Comparison of ENCODE assay signal across 9 cellular contexts in the genomic region with DNA sequence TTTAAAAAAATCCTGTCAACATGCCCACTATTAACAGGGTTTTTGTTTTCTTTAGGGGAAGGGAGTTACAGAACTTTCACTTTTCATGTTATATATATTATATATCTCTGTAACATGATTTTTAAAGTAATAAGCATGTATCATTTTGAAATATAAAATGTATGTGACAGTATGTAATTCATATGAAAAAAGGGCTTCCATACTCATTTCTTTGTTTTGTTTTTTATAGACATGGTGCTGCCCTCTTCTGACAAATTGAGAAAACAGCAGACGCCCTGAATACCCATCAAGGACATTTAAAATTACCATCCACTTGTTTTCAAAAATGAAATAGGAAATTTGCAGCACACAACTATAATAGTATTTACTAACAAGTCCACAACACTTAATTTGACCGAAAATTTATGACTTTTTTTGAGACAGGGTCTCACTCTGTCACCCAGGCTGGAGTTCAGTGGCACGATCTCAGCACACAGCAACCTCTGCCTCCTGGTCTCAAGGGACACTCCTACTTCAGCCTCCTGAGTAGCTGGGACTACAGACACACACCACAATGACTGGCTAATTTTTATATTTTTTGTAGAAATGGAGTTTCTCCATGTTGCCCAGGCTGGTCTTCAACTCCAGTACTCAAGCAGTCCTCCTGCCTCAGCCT. TPM values are rescaled to one million over a fixed set of nuclear protein-coding genes. Genes with fewer than 3 reads are reported as not detected.
DNase-seq lines count a peak whose midpoint lies in the region; ATAC-seq and TF ChIP-seq lines count a peak whose summit lies in the region.
"Had no signal": no experiment of that assay in that cellular context is flagged by ENCODE, and none has a peak within 500 bp of the region (broad histone marks: within the 10 kb centered on the region; RNA-seq: fewer than 3 reads in every experiment).

No MANE protein-coding gene starts in this region.

- no peak overlapping the region for H3K27ac ChIP-seq in HCT116 (ENCODE audit: low read depth, low read length)
- H3K27ac ChIP-seq in gastroesophageal sphincter: peak overlapping the region in 3 of 4 donors; percentile 58 to 83 (median 75)

- H3K4me1 ChIP-seq in HCT116 (ENCODE audit: control insufficient read depth in 1 of 2, insufficient read depth in 2 of 2, low read length in 2 of 2): peaks cover 0 to 7% of the 10 kb centered on the region in 2 experiments; a peak in 1 of 4 replicates
- peaks cover 0 to 20% (median 6%) of the 10 kb centered on the region in 3 donors for H3K4me1 ChIP-seq in gastroesophageal sphincter

- peak; percentile 67 for ATAC-seq in HCT116
- ATAC-seq in SK-N-SH treated with all-trans-retinoic acid at 6 μM for 48 hours: peak; percentile 77
- no peak for ATAC-seq in gastroesophageal sphincter
- ATAC-seq in GM21576 (IDR thresholded peaks at IDR 0.05; ENCODE audit: unreplicated experiment): no peak
- ATAC-seq in HG03039 (IDR thresholded peaks at IDR 0.05; ENCODE audit: unreplicated experiment): no peak

- TF ChIP-seq CTCF in HCT116 (IDR thresholded peaks at IDR 0.05 in 2 of 3, conservative IDR thresholded peaks at IDR 0.05 in 1 of 3; ENCODE audit: borderline replicate concordance in 1 of 3, insufficient read depth in 1 of 3, low read depth in 2 of 3, low read length in 2 of 3): peak; percentile 49 to 67 (median 65); a peak in 5 of 6 replicates
- TF ChIP-seq CTCF in gastroesophageal sphincter (IDR thresholded peaks at IDR 0.05): peak; percentile 65 to 73 (median 67)

- H3K36me3 Mint-ChIP-seq in activated CD4-positive, alpha-beta T cell treated with anti-CD3 and anti-CD28 coated beads, Interleukin-2, amount 10 ng/mL, durations not matched to agents 24 days and 14 days (ENCODE audit: low read depth): peaks cover 13% of the 10 kb centered on the region

- H3K36me3 ChIP-seq in HCT116 (ENCODE audit: control insufficient read depth in 1 of 2, insufficient read depth in 2 of 2, low read length in 2 of 2): peaks cover 0 to 4% of the 10 kb centered on the region in 2 experiments; a peak in 2 of 4 replicates
- H3K36me3 ChIP-seq in gastroesophageal sphincter: peaks cover 0 to 26% of the 10 kb centered on the region in 2 donors

- TF ChIP-seq POLR2A in HCT116 (IDR thresholded peaks at IDR 0.05; ENCODE audit: borderline replicate concordance, extremely low read depth, insufficient read depth, insufficient read length) (no peak), gastroesophageal sphincter (IDR thresholded peaks at IDR 0.05) (no peak)

- no peaks in the 10 kb centered on the region for H3K9me3 Mint-ChIP-seq in activated CD4-positive, alpha-beta T cell treated with anti-CD3 and anti-CD28 coated beads, Interleukin-2, amount 10 ng/mL, durations not matched to agents 24 days and 14 days

- no peaks in the 10 kb centered on the region for H3K9me2 ChIP-seq in HCT116 (ENCODE audit: insufficient read depth)

- no peaks in the 10 kb centered on the region for H3K9me3 ChIP-seq in HCT116 (ENCODE audit: control insufficient read depth in 1 of 2, insufficient read depth in 1 of 2, low read depth in 1 of 2, low read length in 2 of 2)
- no peaks in the 10 kb centered on the region for H3K9me3 ChIP-seq in gastroesophageal sphincter

- H3K27me3 ChIP-seq in HCT116 (ENCODE audit: insufficient read depth, low read length): no peaks in the 10 kb centered on the region
- H3K27me3 ChIP-seq in gastroesophageal sphincter: no peaks in the 10 kb centered on the region

- DNase-seq in DMS 273 (lab: John Stamatoyannopoulos, UW; ENCODE audit: unreplicated experiment) (peak; percentile 60), HCT116 (ENCODE audit: low read depth, low spot score) (peak; percentile 10), skeletal muscle cell (ENCODE audit: low read depth) (peak; percentile 5)
- DNase-seq in activated CD4-positive, alpha-beta T cell treated with anti-CD3 and anti-CD28 coated beads, Interleukin-2, amount 10 ng/mL, durations not matched to agents 24 days and 14 days: no peak
- DNase-seq: right cardiac atrium had no signal

- CTCF ChIA-PET in HCT116 (lab: Charles Lee): interaction anchor here (1.0 to 4.0 kb wide), 3 partner anchors 18 to 203 kb away, joined by 3 to 25 read pairs (median 4); no protein-coding TSS in a partner anchor

- intact Hi-C loops in HCT116 (cut with micrococcal nuclease): loop anchor here (1.0 to 5.0 kb wide), 3 partner anchors 171 to 359 kb away; no protein-coding TSS in a partner anchor
- intact Hi-C loops in activated CD4-positive, alpha-beta T cell treated with anti-CD3 and anti-CD28 coated beads, Interleukin-2, amount 10 ng/mL, durations not matched to agents 24 days and 14 days (cut with micrococcal nuclease): loop anchor here (1.0 to 2.0 kb wide), 5 partner anchors 24 to 204 kb away; a partner anchor contains a TSS

- H2AFZ ChIP-seq in HCT116 (ENCODE audit: low read depth, low read length, poor library complexity, severe bottlenecking): no peak overlapping the region

- H3K4me1 Mint-ChIP-seq in activated CD4-positive, alpha-beta T cell treated with anti-CD3 and anti-CD28 coated beads, Interleukin-2, amount 10 ng/mL, durations not matched to agents 24 days and 14 days: peaks cover 12% of the 10 kb centered on the region

- RAD21 ChIA-PET in HCT116 (lab: Charles Lee; ENCODE audit: low non-redundant PET in 1 of 2, low total read pairs in 2 of 2, uncharacterized antibody in 2 of 2, unreplicated experiment in 2 of 2): interaction anchor here (1.9 to 2.5 kb wide), 1 partner anchor 203 kb away, joined by 6 to 10 read pairs; no protein-coding TSS in a partner anchor

- WGBS in gastroesophageal sphincter (ENCODE audit: low coverage in 1 of 2), 2 donors: 31 to 37% methylated on average over 3 of the region's 3 CpGs

- POLR2A ChIA-PET in HCT116 (lab: Charles Lee): no interaction called here

- H3K4me3 ChIP-seq in HCT116 (replicated peaks in 1 of 2; ENCODE audit: low read depth in 1 of 2, low read length in 2 of 2): no peak overlapping the region
- H3K4me3 ChIP-seq in gastroesophageal sphincter: no peak overlapping the region
- H3K4me3 ChIP-seq in skeletal muscle cell (ENCODE audit: low read depth, low read length): no peak overlapping the region

- TF ChIP-seq EP300 in gastroesophageal sphincter (IDR thresholded peaks at IDR 0.05): no peak

- H3K4me2 ChIP-seq in HCT116 (ENCODE audit: low read length): no peak overlapping the region

- no peak overlapping the region for H3K9ac ChIP-seq in HCT116 (ENCODE audit: low read length)

- H3K79me2 ChIP-seq in HCT116 (ENCODE audit: insufficient read depth, low read length): peaks cover 3% of the 10 kb centered on the region

- no peak overlapping the region for H3K27ac Mint-ChIP-seq in activated CD4-positive, alpha-beta T cell treated with anti-CD3 and anti-CD28 coated beads, Interleukin-2, amount 10 ng/mL, durations not matched to agents 24 days and 14 days

- H3K27me3 Mint-ChIP-seq in activated CD4-positive, alpha-beta T cell treated with anti-CD3 and anti-CD28 coated beads, Interleukin-2, amount 10 ng/mL, durations not matched to agents 24 days and 14 days: no peaks in the 10 kb centered on the region

- no peak overlapping the region for H3K4me3 Mint-ChIP-seq in activated CD4-positive, alpha-beta T cell treated with anti-CD3 and anti-CD28 coated beads, Interleukin-2, amount 10 ng/mL, durations not matched to agents 24 days and 14 days

- H4K20me1 ChIP-seq in HCT116 (ENCODE audit: insufficient read depth): no peaks in the 10 kb centered on the region

- BruUV-seq in HCT116 (replicated peaks; lab: Mats Ljungman, UMichigan): no TSS peak

- peak; percentile 69 for TF ChIP-seq RAD21 in HCT116 (IDR thresholded peaks at IDR 0.05; ENCODE audit: low read depth)

TF ChIP-seq in HCT116, 20 proteins besides CTCF, POLR2A, EP300 and RAD21 (continues in another document):
- TF ChIP-seq TCF7L2 (IDR thresholded peaks at IDR 0.05; ENCODE audit: borderline replicate concordance, extremely low read depth, insufficient read depth, insufficient read length): no peak
- no peak for TF ChIP-seq POLR2AphosphoS5 (IDR thresholded peaks at IDR 0.05; ENCODE audit: low read depth, low read length)
- TF ChIP-seq, protein P1, sequence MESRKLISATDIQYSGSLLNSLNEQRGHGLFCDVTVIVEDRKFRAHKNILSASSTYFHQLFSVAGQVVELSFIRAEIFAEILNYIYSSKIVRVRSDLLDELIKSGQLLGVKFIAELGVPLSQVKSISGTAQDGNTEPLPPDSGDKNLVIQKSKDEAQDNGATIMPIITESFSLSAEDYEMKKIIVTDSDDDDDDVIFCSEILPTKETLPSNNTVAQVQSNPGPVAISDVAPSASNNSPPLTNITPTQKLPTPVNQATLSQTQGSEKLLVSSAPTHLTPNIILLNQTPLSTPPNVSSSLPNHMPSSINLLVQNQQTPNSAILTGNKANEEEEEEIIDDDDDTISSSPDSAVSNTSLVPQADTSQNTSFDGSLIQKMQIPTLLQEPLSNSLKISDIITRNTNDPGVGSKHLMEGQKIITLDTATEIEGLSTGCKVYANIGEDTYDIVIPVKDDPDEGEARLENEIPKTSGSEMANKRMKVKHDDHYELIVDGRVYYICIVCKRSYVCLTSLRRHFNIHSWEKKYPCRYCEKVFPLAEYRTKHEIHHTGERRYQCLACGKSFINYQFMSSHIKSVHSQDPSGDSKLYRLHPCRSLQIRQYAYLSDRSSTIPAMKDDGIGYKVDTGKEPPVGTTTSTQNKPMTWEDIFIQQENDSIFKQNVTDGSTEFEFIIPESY (IDR thresholded peaks at IDR 0.05; ENCODE audit: extremely low read depth, insufficient replicate concordance, low read length): no peak

TF ChIP-seq in SK-N-SH treated with all-trans-retinoic acid at 6 μM for 48 hours, 23 proteins besides CTCF, POLR2A, EP300 and RAD21 (continues in another document):
- TF ChIP-seq TOX (CRISPR knock-in tag; IDR thresholded peaks at IDR 0.05; ENCODE audit: borderline replicate concordance): no peak
- TF ChIP-seq ZFP3 (CRISPR knock-in tag; IDR thresholded peaks at IDR 0.05): no peak
- no peak for TF ChIP-seq BACH2 (CRISPR knock-in tag; IDR thresholded peaks at IDR 0.05; ENCODE audit: borderline replicate concordance)
- no peak for TF ChIP-seq ZNF565 (CRISPR knock-in tag; conservative IDR thresholded peaks at IDR 0.05; ENCODE audit: low read depth)
- TF ChIP-seq RARB (CRISPR knock-in tag; IDR thresholded peaks at IDR 0.05): no peak
- TF ChIP-seq, protein P2, sequence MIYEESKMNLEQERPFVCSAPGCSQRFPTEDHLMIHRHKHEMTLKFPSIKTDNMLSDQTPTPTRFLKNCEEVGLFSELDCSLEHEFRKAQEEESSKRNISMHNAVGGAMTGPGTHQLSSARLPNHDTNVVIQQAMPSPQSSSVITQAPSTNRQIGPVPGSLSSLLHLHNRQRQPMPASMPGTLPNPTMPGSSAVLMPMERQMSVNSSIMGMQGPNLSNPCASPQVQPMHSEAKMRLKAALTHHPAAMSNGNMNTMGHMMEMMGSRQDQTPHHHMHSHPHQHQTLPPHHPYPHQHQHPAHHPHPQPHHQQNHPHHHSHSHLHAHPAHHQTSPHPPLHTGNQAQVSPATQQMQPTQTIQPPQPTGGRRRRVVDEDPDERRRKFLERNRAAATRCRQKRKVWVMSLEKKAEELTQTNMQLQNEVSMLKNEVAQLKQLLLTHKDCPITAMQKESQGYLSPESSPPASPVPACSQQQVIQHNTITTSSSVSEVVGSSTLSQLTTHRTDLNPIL (CRISPR knock-in tag; IDR thresholded peaks at IDR 0.05; ENCODE audit: low read depth): no peak

RNA-seq across cellular contexts. Expression of a gene that starts 30.4 kb away (rescaled TPM):
- total RNA-seq in HCT116 (2021; ENCODE audit: unreplicated experiment): 45.3 TPM
- polyA plus RNA-seq in HCT116 (2012): 40.9 and 53.4 TPM in 2 replicates
- 10 to 100 TPM; 45.1 to 70.0 (median 50.0) TPM for total RNA-seq in gastroesophageal sphincter
- total RNA-seq in activated CD4-positive, alpha-beta T cell treated with anti-CD3 and anti-CD28 coated beads, Interleukin-2, amount 10 ng/mL, durations not matched to agents 24 days and 14 days: 33.7 and 38.9 TPM in 2 replicates

Comparison
In these comparisons a context has a peak if more than half of its experiments do, and no peak if none do; other contexts are left out.
1. ATAC-seq: peak in HCT116 (single experiment) and SK-N-SH treated with all-trans-retinoic acid at 6 μM for 48 hours (single experiment); none in gastroesophageal sphincter (single experiment), GM21576 (single experiment) and HG03039 (single experiment).